ENCODE assay signal across 18 cellular contexts in the genomic region with DNA sequence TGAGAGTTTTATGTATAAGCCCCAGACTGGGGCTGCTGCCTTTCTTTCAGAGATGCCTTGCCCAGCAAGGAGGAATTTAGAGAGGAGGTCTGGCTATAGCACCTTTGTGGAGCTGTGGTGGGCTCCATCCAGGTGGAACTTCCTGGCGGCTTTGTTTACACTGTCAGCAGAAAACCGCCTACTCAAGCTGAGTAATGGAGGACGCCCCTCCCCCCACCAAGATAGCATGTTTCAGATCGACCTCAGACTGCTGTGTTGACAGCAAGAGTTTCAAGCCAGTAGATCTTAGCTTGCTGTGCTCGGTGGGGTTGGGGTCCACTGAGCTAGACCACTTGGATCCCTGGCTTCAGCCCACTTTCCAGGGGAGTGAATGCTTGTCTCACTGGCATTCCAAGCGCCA.
"Had no signal": no experiment of that assay in that cellular context is flagged by ENCODE, and none has a peak within 500 bp of the region (broad histone marks: within the 10 kb centered on the region; RNA-seq: fewer than 3 reads in every experiment).

No MANE protein-coding gene starts in this region.

- H3K36me3 ChIP-seq: cardiac muscle cell, gastroesophageal sphincter, heart right ventricle had no signal

- ATAC-seq: activated CD8-positive, alpha-beta memory T cell treated with anti-CD3 and anti-CD28 coated beads, Interleukin-2, amount 10 ng/mL, durations not matched to agents 7 days and 5 days; gastroesophageal sphincter; heart right ventricle; left ventricle myocardium superior; natural killer cell; stimulated activated memory B cell treated with anti-CD40 and anti-IgM and Interleukin-4, amounts not matched to agents 10 μg/mL and 1 μg/mL and 100 μg/mL, for 72 hours had no signal

- H3K4me1 ChIP-seq: gastroesophageal sphincter, heart right ventricle had no signal

- DNase-seq: activated CD4-positive, alpha-beta memory T cell treated with anti-CD3 and anti-CD28 coated beads for 36 hours; activated CD8-positive, alpha-beta memory T cell treated with anti-CD3 and anti-CD28 coated beads, Interleukin-2, amount 10 ng/mL, durations not matched to agents 7 days and 5 days; activated effector memory CD4-positive, alpha-beta T cell treated with anti-CD3 and anti-CD28 coated beads, Interleukin-2, amount 50 U/mL, for 16 hours; activated T-cell treated with anti-CD3 and anti-CD28 coated beads, Interleukin-2, amount 50 U/mL, for 1 hour; dorsolateral prefrontal cortex; heart right ventricle; kidney; left ventricle myocardium superior; natural killer cell; stimulated activated CD4-positive, alpha-beta T cell treated with anti-CD3 and anti-CD28 coated beads, Interleukin-2, amount 100 ng/mL, for 48 hours; T-helper 9 cell had no signal

- H3K9me3 ChIP-seq: gastroesophageal sphincter, heart right ventricle had no signal

- H3K27me3 Mint-ChIP-seq: activated CD4-positive, alpha-beta memory T cell treated with anti-CD3 and anti-CD28 coated beads for 36 hours; activated CD8-positive, alpha-beta memory T cell treated with anti-CD3 and anti-CD28 coated beads, Interleukin-2, amount 10 ng/mL, durations not matched to agents 7 days and 5 days; activated naive CD4-positive, alpha-beta T cell treated with anti-CD3 and anti-CD28 coated beads, Interleukin-2, amount 50 U/mL, for 24 hours; stimulated activated memory B cell treated with anti-CD40 and anti-IgM and Interleukin-4, amounts not matched to agents 10 μg/mL and 1 μg/mL and 100 μg/mL, for 72 hours had no signal

- H3K27ac ChIP-seq: cardiac muscle cell, dorsolateral prefrontal cortex, gastroesophageal sphincter, heart right ventricle had no signal

- H3K36me3 Mint-ChIP-seq: activated CD4-positive, alpha-beta memory T cell treated with anti-CD3 and anti-CD28 coated beads for 36 hours; activated CD8-positive, alpha-beta memory T cell treated with anti-CD3 and anti-CD28 coated beads, Interleukin-2, amount 10 ng/mL, durations not matched to agents 7 days and 5 days; activated naive CD4-positive, alpha-beta T cell treated with anti-CD3 and anti-CD28 coated beads, Interleukin-2, amount 50 U/mL, for 24 hours; memory B cell; stimulated activated memory B cell treated with anti-CD40 and anti-IgM and Interleukin-4, amounts not matched to agents 10 μg/mL and 1 μg/mL and 100 μg/mL, for 72 hours had no signal

- H3K27me3 ChIP-seq: cardiac muscle cell, dorsolateral prefrontal cortex, gastroesophageal sphincter, heart right ventricle had no signal

- H3K4me3 Mint-ChIP-seq: activated CD4-positive, alpha-beta memory T cell treated with anti-CD3 and anti-CD28 coated beads for 36 hours; activated CD8-positive, alpha-beta memory T cell treated with anti-CD3 and anti-CD28 coated beads, Interleukin-2, amount 10 ng/mL, durations not matched to agents 7 days and 5 days; activated naive CD4-positive, alpha-beta T cell treated with anti-CD3 and anti-CD28 coated beads, Interleukin-2, amount 50 U/mL, for 24 hours; memory B cell; natural killer cell; stimulated activated memory B cell treated with anti-CD40 and anti-IgM and Interleukin-4, amounts not matched to agents 10 μg/mL and 1 μg/mL and 100 μg/mL, for 72 hours had no signal

- H3K27ac Mint-ChIP-seq: activated CD4-positive, alpha-beta memory T cell treated with anti-CD3 and anti-CD28 coated beads for 36 hours; activated CD8-positive, alpha-beta memory T cell treated with anti-CD3 and anti-CD28 coated beads, Interleukin-2, amount 10 ng/mL, durations not matched to agents 7 days and 5 days; activated naive CD4-positive, alpha-beta T cell treated with anti-CD3 and anti-CD28 coated beads, Interleukin-2, amount 50 U/mL, for 24 hours; memory B cell; natural killer cell; stimulated activated memory B cell treated with anti-CD40 and anti-IgM and Interleukin-4, amounts not matched to agents 10 μg/mL and 1 μg/mL and 100 μg/mL, for 72 hours had no signal

- FAIRE-seq: endometrium, kidney, urothelium cell line had no signal

- H3K4me3 ChIP-seq: cardiac muscle cell, dorsolateral prefrontal cortex, gastroesophageal sphincter, heart right ventricle had no signal

- H3K4me1 Mint-ChIP-seq: activated CD8-positive, alpha-beta memory T cell treated with anti-CD3 and anti-CD28 coated beads, Interleukin-2, amount 10 ng/mL, durations not matched to agents 7 days and 5 days; activated naive CD4-positive, alpha-beta T cell treated with anti-CD3 and anti-CD28 coated beads, Interleukin-2, amount 50 U/mL, for 24 hours; memory B cell; natural killer cell; stimulated activated memory B cell treated with anti-CD40 and anti-IgM and Interleukin-4, amounts not matched to agents 10 μg/mL and 1 μg/mL and 100 μg/mL, for 72 hours had no signal

- H3K9me3 Mint-ChIP-seq: activated CD4-positive, alpha-beta memory T cell treated with anti-CD3 and anti-CD28 coated beads for 36 hours; stimulated activated memory B cell treated with anti-CD40 and anti-IgM and Interleukin-4, amounts not matched to agents 10 μg/mL and 1 μg/mL and 100 μg/mL, for 72 hours had no signal
